8 cellular contexts compared by ENCODE assay signal in genomic region chr4:7939377-7940108, GRCh38. TPM values are rescaled to one million over a fixed set of nuclear protein-coding genes. Genes with fewer than 3 reads are reported as not detected.
DNase-seq lines count a peak whose midpoint lies in the region; ATAC-seq lines count a peak whose summit lies in the region.

Gene AFAP1 (minus strand): TSS chr4:7939861. CDS start chr4:7872078, 67,783 bp downstream.

- DNase-seq in NCI-H1436 (lab: John Stamatoyannopoulos, UW) = peak; percentile 79
- no peak for DNase-seq in NCI-H1436 treated with DMSO at 0.1 percent for 48 hours (lab: John Stamatoyannopoulos, UW)
- peak; percentile 81 for DNase-seq in NCI-H526 treated with DMSO at 0.1 percent for 48 hours (lab: John Stamatoyannopoulos, UW)
- peak; percentile 57 to 74 (median 61) for DNase-seq in activated CD8-positive, alpha-beta memory T cell treated with anti-CD3 and anti-CD28 coated beads for 48 hours (ENCODE audit: low read depth in 2 of 3, low spot score in 2 of 3)
- DNase-seq in effector memory CD8-positive, alpha-beta T cell = peak; percentile 82 to 87 (median 85)
- peak; percentile 88 to 94 for DNase-seq in lung microvascular endothelial cell (ENCODE audit: low read depth in 2 of 2)
- DNase-seq in stimulated activated CD4-positive, alpha-beta T cell treated with anti-CD3 and anti-CD28 coated beads, Interleukin-4, amount 100 ng/mL, for 48 hours (ENCODE audit: low read depth in 2 of 2) = peak; percentile 84

- H3K27ac Mint-ChIP-seq in effector memory CD8-positive, alpha-beta T cell = peak within 1 kb of the TSS in 1 of 2 donors; percentile 46

- H3K27me3 Mint-ChIP-seq in effector memory CD8-positive, alpha-beta T cell = no peaks in the 10 kb centered on the region

- H3K4me1 Mint-ChIP-seq in effector memory CD8-positive, alpha-beta T cell (ENCODE audit: low read depth in 2 of 2) = peaks cover 13 to 16% of the 10 kb centered on the region in 2 donors

- H3K4me3 Mint-ChIP-seq in effector memory CD8-positive, alpha-beta T cell = peak within 1 kb of the TSS; percentile 73 to 77

- no peaks in the 10 kb centered on the region for H3K9me3 Mint-ChIP-seq in effector memory CD8-positive, alpha-beta T cell

- peak; percentile 87 for ATAC-seq in HG03108 (IDR thresholded peaks at IDR 0.05; ENCODE audit: unreplicated experiment)
- peak; percentile 95 for ATAC-seq in effector memory CD8-positive, alpha-beta T cell (replicated peaks)

- peaks cover 7% of the 10 kb centered on the region for H3K36me3 Mint-ChIP-seq in effector memory CD8-positive, alpha-beta T cell (ENCODE audit: insufficient read depth)

RNA-seq across cellular contexts. Expression of gene AFAP1, which starts in this region (rescaled TPM):
- 22.4 and 29.8 TPM in 2 replicates for total RNA-seq in lung microvascular endothelial cell
